Comparison of ENCODE assay signal across 21 cellular contexts in the genomic region with DNA sequence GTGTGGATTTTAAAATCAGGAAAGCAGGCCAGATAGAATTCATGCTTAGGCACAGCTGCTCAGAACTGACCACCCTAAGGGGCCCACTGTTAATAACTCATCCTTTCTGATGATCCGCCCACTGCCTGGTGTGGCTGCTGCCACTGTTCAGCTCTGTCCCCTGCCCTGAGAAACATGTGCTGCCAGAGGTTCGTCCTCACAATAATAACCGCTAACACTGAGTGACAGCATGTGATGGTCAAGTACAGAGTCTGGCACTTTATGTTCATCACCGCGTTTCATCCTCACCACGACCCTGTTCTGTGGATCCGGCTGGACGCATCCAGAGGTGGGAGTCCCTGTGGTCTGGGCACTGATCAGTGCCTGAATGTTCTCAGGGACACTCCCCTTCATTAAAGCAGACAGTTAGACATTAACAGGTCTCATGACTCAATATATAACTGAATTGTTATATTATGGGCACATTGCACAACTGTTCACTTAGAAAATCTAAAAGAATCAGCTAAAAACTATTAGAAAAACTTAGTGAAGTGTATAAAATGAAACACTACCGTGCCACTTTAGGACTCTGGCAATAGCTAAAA.
DNase-seq lines count a peak whose midpoint lies in the region; ATAC-seq and TF ChIP-seq lines count a peak whose summit lies in the region.
"Had no signal": no experiment of that assay in that cellular context is flagged by ENCODE, and none has a peak within 500 bp of the region (broad histone marks: within the 10 kb centered on the region; RNA-seq: fewer than 3 reads in every experiment).

No MANE protein-coding gene starts in this region.

- DNase-seq in right atrium auricular region (ENCODE audit: low spot score): peak; percentile 26
- DNase-seq in left ventricle myocardium inferior: no peak
- no peak for DNase-seq in hepatocyte (ENCODE audit: low spot score)
- peak in 1 of 3 donors; percentile 26 for DNase-seq in mucosa of descending colon
- DNase-seq in stimulated activated naive B cell treated with anti-CD40 and anti-IgM and Interleukin-4, amounts not matched to agents 10 μg/mL and 1 μg/mL and 100 μg/mL, for 72 hours: no peak
- no peak for DNase-seq in NCI-H524 treated with DMSO at 0.1 percent for 48 hours (lab: John Stamatoyannopoulos, UW)
- DNase-seq in NCI-H526 (lab: John Stamatoyannopoulos, UW): no peak
- DNase-seq: BE2C; CD4-positive, CD25-positive, alpha-beta regulatory T cell; COR-L47; KG1; NCI-H1694 treated with DMSO at 0.1 percent for 48 hours; NCI-H510A; NCI-H82; OCI-M1; SHP77 had no signal

- no peak overlapping the region for H3K4me3 Mint-ChIP-seq in stimulated activated naive B cell treated with anti-CD40 and anti-IgM and Interleukin-4, amounts not matched to agents 10 μg/mL and 1 μg/mL and 100 μg/mL, for 72 hours
- H3K4me3 Mint-ChIP-seq: CD4-positive, CD25-positive, alpha-beta regulatory T cell; GM23338 had no signal

- H2AFZ ChIP-seq in hepatocyte: no peak overlapping the region
- H2AFZ ChIP-seq: GM23338 had no signal

- no peaks in the 10 kb centered on the region for H3K27me3 Mint-ChIP-seq in stimulated activated naive B cell treated with anti-CD40 and anti-IgM and Interleukin-4, amounts not matched to agents 10 μg/mL and 1 μg/mL and 100 μg/mL, for 72 hours
- H3K27me3 Mint-ChIP-seq: CD4-positive, CD25-positive, alpha-beta regulatory T cell had no signal

- no peaks in the 10 kb centered on the region for H3K36me3 ChIP-seq in right atrium auricular region
- no peaks in the 10 kb centered on the region for H3K36me3 ChIP-seq in left ventricle myocardium inferior
- no peaks in the 10 kb centered on the region for H3K36me3 ChIP-seq in hepatocyte (replicated peaks; ENCODE audit: insufficient read depth, low read depth)
- no peaks in the 10 kb centered on the region for H3K36me3 ChIP-seq in mucosa of descending colon (ENCODE audit: low read depth)
- H3K36me3 ChIP-seq: BE2C had no signal

- no peaks in the 10 kb centered on the region for H3K9me2 ChIP-seq in hepatocyte (replicated peaks; ENCODE audit: insufficient read depth)

- WGBS in hepatocyte (ENCODE audit: low lambda C conversion rate, missing lambda C conversion rate): 95% methylated on average over 9 of the region's 9 CpGs

- no peak overlapping the region for H3K27ac ChIP-seq in right atrium auricular region
- no peak overlapping the region for H3K27ac ChIP-seq in left ventricle myocardium inferior (replicated peaks)
- H3K27ac ChIP-seq in hepatocyte: peak overlapping the region; percentile 31
- H3K27ac ChIP-seq: 22Rv1 had no signal

- H3K9me3 ChIP-seq in right atrium auricular region: no peaks in the 10 kb centered on the region
- H3K9me3 ChIP-seq in left ventricle myocardium inferior (replicated peaks): no peaks in the 10 kb centered on the region
- H3K9me3 ChIP-seq in hepatocyte (ENCODE audit: low read depth): no peaks in the 10 kb centered on the region
- H3K9me3 ChIP-seq in mucosa of descending colon: no peaks in the 10 kb centered on the region
- H3K9me3 ChIP-seq: BE2C had no signal

- no peaks in the 10 kb centered on the region for H3K27me3 ChIP-seq in right atrium auricular region
- H3K27me3 ChIP-seq in left ventricle myocardium inferior (ENCODE audit: low read depth): no peaks in the 10 kb centered on the region
- H3K27me3 ChIP-seq in hepatocyte: no peaks in the 10 kb centered on the region
- H3K27me3 ChIP-seq: BE2C had no signal

- H3K27ac Mint-ChIP-seq in stimulated activated naive B cell treated with anti-CD40 and anti-IgM and Interleukin-4, amounts not matched to agents 10 μg/mL and 1 μg/mL and 100 μg/mL, for 72 hours: peak overlapping the region; percentile 56
- H3K27ac Mint-ChIP-seq: CD4-positive, CD25-positive, alpha-beta regulatory T cell; GM23338 had no signal

- H3K4me2 ChIP-seq in hepatocyte: no peak overlapping the region
- H3K4me2 ChIP-seq: GM23338 had no signal

- H3K4me1 ChIP-seq in right atrium auricular region (no peaks in the 10 kb centered on the region), left ventricle myocardium inferior (peaks cover 7% of the 10 kb centered on the region), hepatocyte (ENCODE audit: insufficient read depth) (no peaks in the 10 kb centered on the region), mucosa of descending colon (ENCODE audit: low read depth) (no peaks in the 10 kb centered on the region)
- H3K4me1 ChIP-seq: BE2C had no signal

- H3K36me3 Mint-ChIP-seq in stimulated activated naive B cell treated with anti-CD40 and anti-IgM and Interleukin-4, amounts not matched to agents 10 μg/mL and 1 μg/mL and 100 μg/mL, for 72 hours: peaks cover 7 to 16% of the 10 kb centered on the region in 2 donors

- H3K4me3 ChIP-seq in right atrium auricular region (no peak overlapping the region), left ventricle myocardium inferior (no peak overlapping the region), hepatocyte (no peak overlapping the region), mucosa of descending colon (no peak overlapping the region)
- H3K4me3 ChIP-seq: GM23338 had no signal

- intact Hi-C loops in left ventricle myocardium inferior (cut with micrococcal nuclease) (no loop called here), mucosa of descending colon (cut with DNase I, micrococcal nuclease) (no loop called here)

- TF ChIP-seq CTCF in right atrium auricular region (IDR thresholded peaks at IDR 0.05) (no peak), left ventricle myocardium inferior (IDR thresholded peaks at IDR 0.05; ENCODE audit: borderline replicate concordance) (no peak), hepatocyte (IDR thresholded peaks at IDR 0.05; ENCODE audit: poor library complexity) (no peak), mucosa of descending colon (IDR thresholded peaks at IDR 0.05) (no peak)

- no peaks in the 10 kb centered on the region for H4K20me1 ChIP-seq in hepatocyte (ENCODE audit: insufficient read depth, poor library complexity, severe bottlenecking)

- H3K79me2 ChIP-seq in hepatocyte: no peaks in the 10 kb centered on the region

- H3K4me1 Mint-ChIP-seq in stimulated activated naive B cell treated with anti-CD40 and anti-IgM and Interleukin-4, amounts not matched to agents 10 μg/mL and 1 μg/mL and 100 μg/mL, for 72 hours: peaks cover 0 to 10% of the 10 kb centered on the region in 2 donors
- H3K4me1 Mint-ChIP-seq: GM23338 had no signal

- ATAC-seq in mucosa of descending colon (peak; percentile 86), GM18517 (IDR thresholded peaks at IDR 0.05; ENCODE audit: unreplicated experiment) (no peak)
- no peak for ATAC-seq in stimulated activated naive B cell treated with anti-CD40 and anti-IgM and Interleukin-4, amounts not matched to agents 10 μg/mL and 1 μg/mL and 100 μg/mL, for 72 hours (replicated peaks)
- ATAC-seq: GM23338, HCT116, HepG2 had no signal

- no peaks in the 10 kb centered on the region for H3K9me3 Mint-ChIP-seq in stimulated activated naive B cell treated with anti-CD40 and anti-IgM and Interleukin-4, amounts not matched to agents 10 μg/mL and 1 μg/mL and 100 μg/mL, for 72 hours
- H3K9me3 Mint-ChIP-seq: CD4-positive, CD25-positive, alpha-beta regulatory T cell; GM23338 had no signal
